ENCODE assay signal across 18 cellular contexts in the genomic region with DNA sequence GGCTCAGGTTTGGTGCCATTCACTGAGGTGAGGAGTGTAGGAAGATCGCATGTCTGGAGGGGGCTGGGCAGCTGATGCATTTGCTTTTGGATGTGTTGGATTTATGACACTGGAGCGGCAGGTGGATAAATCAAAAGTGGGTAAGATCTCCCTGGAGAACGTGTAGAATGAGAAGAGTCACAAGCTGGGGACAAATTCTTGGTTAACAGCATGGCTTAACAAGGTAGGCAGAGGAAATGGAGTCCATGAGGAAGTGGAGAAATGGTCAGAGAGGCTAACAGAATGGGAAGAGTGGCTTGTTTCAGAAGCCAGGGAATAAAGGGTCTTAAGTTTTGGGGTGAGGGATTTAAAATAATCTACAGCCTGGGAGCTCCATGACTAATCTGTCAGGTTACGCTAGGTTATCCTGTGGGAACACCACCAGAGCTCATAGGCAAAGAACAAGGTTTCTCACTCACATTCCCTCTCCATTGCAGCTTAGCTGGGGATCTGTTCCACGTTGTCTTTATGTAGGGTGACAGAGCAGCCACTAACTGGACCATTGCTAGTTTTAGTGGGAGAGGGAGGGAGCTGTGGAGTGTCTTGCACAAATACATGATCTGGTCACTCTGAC. TPM values are rescaled to one million over a fixed set of nuclear protein-coding genes. Genes with fewer than 3 reads are reported as not detected.
A peak's percentile ranks its signal among the peaks of the same experiment; 100 is the strongest.
DNase-seq lines count a peak whose midpoint lies in the region; ATAC-seq, FAIRE-seq and TF ChIP-seq lines count a peak whose summit lies in the region.
"Had no signal": no experiment of that assay in that cellular context is flagged by ENCODE, and none has a peak within 500 bp of the region (broad histone marks: within the 10 kb centered on the region; RNA-seq: fewer than 3 reads in every experiment).

No MANE protein-coding gene starts in this region.

- H3K4me2 ChIP-seq in K562 (ENCODE audit: insufficient read depth, low read length) = no peak overlapping the region

- H3K9me3 Mint-ChIP-seq in activated naive CD4-positive, alpha-beta T cell treated with anti-CD3 and anti-CD28 coated beads, Interleukin-2, amount 10 ng/mL, durations not matched to agents 7 days and 5 days = no peaks in the 10 kb centered on the region
- no peaks in the 10 kb centered on the region for H3K9me3 Mint-ChIP-seq in progenitor cell of endocrine pancreas (ENCODE audit: low read depth)
- H3K9me3 Mint-ChIP-seq: CD8-positive, alpha-beta T cell had no signal

- no peaks in the 10 kb centered on the region for H3K79me2 ChIP-seq in K562 (ENCODE audit: control insufficient read depth, insufficient read depth, low read length)

- TF ChIP-seq CTCF in K562 (IDR thresholded peaks at IDR 0.05 in 2 of 3, conservative IDR thresholded peaks at IDR 0.05 in 1 of 3; ENCODE audit: insufficient read depth in 2 of 3, low read depth in 1 of 3, low read length in 3 of 3) = no peak
- no peak for TF ChIP-seq CTCF in progenitor cell of endocrine pancreas (IDR thresholded peaks at IDR 0.05; ENCODE audit: unreplicated experiment)

- peak overlapping the region; percentile 46 for H3K27ac Mint-ChIP-seq in activated naive CD4-positive, alpha-beta T cell treated with anti-CD3 and anti-CD28 coated beads, Interleukin-2, amount 10 ng/mL, durations not matched to agents 7 days and 5 days
- H3K27ac Mint-ChIP-seq in progenitor cell of endocrine pancreas = peak overlapping the region; percentile 10
- H3K27ac Mint-ChIP-seq: CD8-positive, alpha-beta T cell had no signal

- H3K4me1 ChIP-seq in SJCRH30 (peaks cover 54% of the 10 kb centered on the region), K562 (replicated peaks in 1 of 2; ENCODE audit: control insufficient read depth in 2 of 2, insufficient read depth in 2 of 2, low read length in 2 of 2) (no peaks in the 10 kb centered on the region)
- H3K4me1 ChIP-seq: HAP-1, Peyer's patch had no signal

- H3K36me3 Mint-ChIP-seq in activated naive CD4-positive, alpha-beta T cell treated with anti-CD3 and anti-CD28 coated beads, Interleukin-2, amount 10 ng/mL, durations not matched to agents 7 days and 5 days = peaks cover 38% of the 10 kb centered on the region
- peaks cover 30% of the 10 kb centered on the region for H3K36me3 Mint-ChIP-seq in progenitor cell of endocrine pancreas (ENCODE audit: insufficient read depth)

- FAIRE-seq in K562 (lab: Jason Lieb, UNC) = no peak

- H3K36me3 ChIP-seq in SJCRH30 = peaks cover 50% of the 10 kb centered on the region
- peaks cover 56% of the 10 kb centered on the region for H3K36me3 ChIP-seq in K562 (ENCODE audit: control insufficient read depth, insufficient read depth, low read length)

- H3K9me1 ChIP-seq in K562 (ENCODE audit: control insufficient read depth, insufficient read depth, low read length) = peaks cover 4% of the 10 kb centered on the region

- H3K9me3 ChIP-seq in SJCRH30 (replicated peaks) = no peaks in the 10 kb centered on the region
- H3K9me3 ChIP-seq in K562 (replicated peaks; ENCODE audit: control insufficient read depth, insufficient read depth, low read depth, low read length) = no peaks in the 10 kb centered on the region
- H3K9me3 ChIP-seq: HAP-1, MG63, Peyer's patch had no signal

- TF ChIP-seq RAD21 in K562 (CRISPR knock-in tag; conservative IDR thresholded peaks at IDR 0.05 in 1 of 2, IDR thresholded peaks at IDR 0.05 in 1 of 2) = no peak

- no TSS peak for BruUV-seq in K562 (replicated peaks; lab: Mats Ljungman, UMichigan)

- H3K27me3 ChIP-seq in SJCRH30 (no peaks in the 10 kb centered on the region), K562 (ENCODE audit: control insufficient read depth in 2 of 2, insufficient read depth in 2 of 2, low read length in 2 of 2) (no peaks in the 10 kb centered on the region)
- H3K27me3 ChIP-seq: MG63, Peyer's patch had no signal

- ATAC-seq in K562 = peak; percentile 34
- ATAC-seq in stimulated activated naive CD8-positive, alpha-beta T cell treated with anti-CD3 and anti-CD28 coated beads, Interleukin-15, Interleukin-2, amounts not matched to agents 100 U/mL and 50 U/mL, for 24 hours = no peak
- ATAC-seq in GM21786 (IDR thresholded peaks at IDR 0.05; ENCODE audit: unreplicated experiment) = no peak
- ATAC-seq: CD8-positive, alpha-beta T cell had no signal

- CTCF ChIA-PET in activated naive CD4-positive, alpha-beta T cell treated with anti-CD3 and anti-CD28 coated beads, Interleukin-2, amount 10 ng/mL, durations not matched to agents 7 days and 5 days (lab: Charles Lee) = interaction anchor here (0.6 kb wide), 1 partner anchor 158 kb away, joined by 4 read pairs; no protein-coding TSS in a partner anchor
- CTCF ChIA-PET in K562 (lab: Yijun Ruan, JAX; ENCODE audit: low intra/inter-chr PET ratio) = no interaction called here

- no peak for TF ChIP-seq EP300 in K562 (IDR thresholded peaks at IDR 0.05; ENCODE audit: low read length)

- WGBS in K562 (ENCODE audit: insufficient coverage, low coverage, missing lambda C conversion rate) = 81% methylated on average over 5 of the region's 5 CpGs

- peak overlapping the region; percentile 83 for H3K27ac ChIP-seq in SJCRH30
- H3K27ac ChIP-seq in K562 (ENCODE audit: extremely low read depth, low read depth, low read length) = no peak overlapping the region
- H3K27ac ChIP-seq: Peyer's patch had no signal

- POLR2A ChIA-PET in K562 (lab: Yijun Ruan, JAX) = interaction anchor here (0.5 to 1.4 kb wide), 3 partner anchors 10 to 653 kb away, joined by 3 to 13 read pairs (median 4); no protein-coding TSS in a partner anchor

- intact Hi-C loops in K562 (cut with micrococcal nuclease) = no loop called here

- H3K4me3 ChIP-seq in SJCRH30 = no peak overlapping the region
- no peak overlapping the region for H3K4me3 ChIP-seq in K562
- H3K4me3 ChIP-seq: HAP-1, MG63, Peyer's patch had no signal

- H3K4me3 Mint-ChIP-seq in activated naive CD4-positive, alpha-beta T cell treated with anti-CD3 and anti-CD28 coated beads, Interleukin-2, amount 10 ng/mL, durations not matched to agents 7 days and 5 days = no peak overlapping the region
- H3K4me3 Mint-ChIP-seq in progenitor cell of endocrine pancreas (ENCODE audit: low read depth) = no peak overlapping the region
- H3K4me3 Mint-ChIP-seq: CD8-positive, alpha-beta T cell had no signal

- H3K27me3 Mint-ChIP-seq in activated naive CD4-positive, alpha-beta T cell treated with anti-CD3 and anti-CD28 coated beads, Interleukin-2, amount 10 ng/mL, durations not matched to agents 7 days and 5 days = no peaks in the 10 kb centered on the region
- H3K27me3 Mint-ChIP-seq in progenitor cell of endocrine pancreas = no peaks in the 10 kb centered on the region

- in situ Hi-C loops in K562 (cut with MboI) = no loop called here

- no peaks in the 10 kb centered on the region for H4K20me1 ChIP-seq in K562 (replicated peaks; ENCODE audit: control insufficient read depth, insufficient read depth, low read length)

- TF ChIP-seq POLR2A in K562 (conservative IDR thresholded peaks at IDR 0.05) = peak; percentile 64; the same call in 1 of the 2 replicates

- H3K4me1 Mint-ChIP-seq in activated naive CD4-positive, alpha-beta T cell treated with anti-CD3 and anti-CD28 coated beads, Interleukin-2, amount 10 ng/mL, durations not matched to agents 7 days and 5 days = no peaks in the 10 kb centered on the region
- peaks cover 9% of the 10 kb centered on the region for H3K4me1 Mint-ChIP-seq in progenitor cell of endocrine pancreas (ENCODE audit: low read depth)

- H3K9ac ChIP-seq in K562 (ENCODE audit: insufficient read depth in 1 of 2, low read depth in 2 of 2, low read length in 2 of 2) = no peak overlapping the region

- no peak for DNase-seq in activated naive CD4-positive, alpha-beta T cell treated with anti-CD3 and anti-CD28 coated beads, Interleukin-2, amount 10 ng/mL, durations not matched to agents 7 days and 5 days
- no peak for DNase-seq in activated naive CD4-positive, alpha-beta T cell (lab: John Stamatoyannopoulos, UW)
- DNase-seq in SJCRH30 (peak; percentile 58 to 86), K562 (ENCODE audit: extremely low read depth in 1 of 4, low spot score in 3 of 4) (no peak), progenitor cell of endocrine pancreas (ENCODE audit: low spot score, unreplicated experiment) (no peak), retina (no peak)
- DNase-seq in stimulated activated naive CD8-positive, alpha-beta T cell treated with anti-CD3 and anti-CD28 coated beads, Interleukin-15, Interleukin-2, amounts not matched to agents 100 U/mL and 50 U/mL, for 24 hours = no peak
- DNase-seq: AML-193; C1 segment of cervical spinal cord; CD8-positive, alpha-beta T cell; GDM1; MG63; NCI-H1417 treated with DMSO at 0.1 percent for 48 hours; NCI-H187 treated with DMSO at 0.1 percent for 48 hours; NCI-H748 treated with DMSO at 0.1 percent for 48 hours; Peyer's patch had no signal

- H2AFZ ChIP-seq in K562 (ENCODE audit: low read depth, low read length) = no peak overlapping the region

RNA-seq across cellular contexts. Expression of a gene that starts 12.8 kb away (rescaled TPM):
- 128 and 131 TPM in 2 replicates for total RNA-seq in SJCRH30 (2014; rRNA removed; shearing (Covaris generic))
- total RNA-seq in K562 (2011; cell fraction: chromatin; rRNA removed; ENCODE audit: low replicate concordance) = 34.6 and 59.5 TPM in 2 replicates
- 27.5 and 32.0 TPM in 2 replicates for total RNA-seq in K562 (2011; cell fraction: nucleolus; rRNA removed)
- total RNA-seq in K562 (2011; cell fraction: nucleoplasm; rRNA removed) = 53.5 and 77.3 TPM in 2 replicates
- total RNA-seq in K562 (2014; rRNA removed) (61.1 and 63.2 TPM in 2 replicates), K562 (2014; rRNA removed; fragmentation: Illumina TruSeq; extraction: Trizol) (101 and 110 TPM in 2 replicates), K562 (2015; rRNA removed; fragmentation: Illumina TruSeq; extraction: Trizol) (82.8 and 87.0 TPM in 2 replicates), K562 (2021) (87.8 and 95.2 TPM in 2 replicates), progenitor cell of endocrine pancreas (86.3 and 91.7 TPM in 2 replicates)
- polyA plus RNA-seq in K562 (2011; rRNA removed) (83.7 and 128 TPM in 2 replicates), K562 (2014; fragmentation: Illumina TruSeq; extraction: Trizol) (74.5 and 79.4 TPM in 2 replicates), K562 (2014; fragmentation: Nextera tagmentation; extraction: Ambion mirVana) (100 to 1,000 TPM; 142 to 152 TPM), K562 (2014; rRNA removed) (75.3 and 80.2 TPM in 2 replicates)
- 34.8 and 62.7 TPM in 2 replicates for polyA plus RNA-seq in K562 (2011; cell fraction: cytosol; rRNA removed)
- polyA plus RNA-seq in K562 (2011; cell fraction: nucleus; rRNA removed) = 22.7 and 26.1 TPM in 2 replicates
- polyA plus RNA-seq in K562 (2012) = 56.1 and 70.2 TPM in 2 replicates
- polyA minus RNA-seq in K562 (2011; rRNA and poly(A)+ RNA removed) = 63.4 and 80.3 TPM in 2 replicates
- 63.1 and 65.4 TPM in 2 replicates for polyA minus RNA-seq in K562 (2011; cell fraction: cytosol; rRNA and poly(A)+ RNA removed)
- 26.1 and 35.9 TPM in 2 replicates for polyA minus RNA-seq in K562 (2011; cell fraction: nucleus; rRNA and poly(A)+ RNA removed)

RNA-seq across cellular contexts. Expression of a gene that starts 31.6 kb away (rescaled TPM):
- total RNA-seq in SJCRH30 (2014; rRNA removed; shearing (Covaris generic)) = 115 and 118 TPM in 2 replicates
- 40.5 and 65.8 TPM in 2 replicates for total RNA-seq in K562 (2011; cell fraction: chromatin; rRNA removed; ENCODE audit: low replicate concordance)
- 24.2 and 27.4 TPM in 2 replicates for total RNA-seq in K562 (2011; cell fraction: nucleolus; rRNA removed)
- 31.9 and 45.0 TPM in 2 replicates for total RNA-seq in K562 (2011; cell fraction: nucleoplasm; rRNA removed)
- total RNA-seq in K562 (2014; rRNA removed) (114 and 123 TPM in 2 replicates), K562 (2014; rRNA removed; fragmentation: Illumina TruSeq; extraction: Trizol) (183 and 218 TPM in 2 replicates), K562 (2015; rRNA removed; fragmentation: Illumina TruSeq; extraction: Trizol) (227 and 257 TPM in 2 replicates), K562 (2021) (126 and 136 TPM in 2 replicates), progenitor cell of endocrine pancreas (45.0 and 53.6 TPM in 2 replicates)
- polyA plus RNA-seq in K562 (2011; rRNA removed) (39.6 and 60.2 TPM in 2 replicates), K562 (2014; fragmentation: Illumina TruSeq; extraction: Trizol) (237 and 426 TPM in 2 replicates), K562 (2014; fragmentation: Nextera tagmentation; extraction: Ambion mirVana) (100 to 1,000 TPM; 191 to 223 TPM), K562 (2014; rRNA removed) (92.9 and 137 TPM in 2 replicates)
- polyA plus RNA-seq in K562 (2011; cell fraction: cytosol; rRNA removed) = 11.3 and 24.4 TPM in 2 replicates
- 16.2 and 19.6 TPM in 2 replicates for polyA plus RNA-seq in K562 (2011; cell fraction: nucleus; rRNA removed)
- polyA plus RNA-seq in K562 (2012) = 60.1 and 72.9 TPM in 2 replicates
- 33.5 and 35.2 TPM in 2 replicates for polyA minus RNA-seq in K562 (2011; rRNA and poly(A)+ RNA removed)
- 14.6 and 19.8 TPM in 2 replicates for polyA minus RNA-seq in K562 (2011; cell fraction: cytosol; rRNA and poly(A)+ RNA removed)
- polyA minus RNA-seq in K562 (2011; cell fraction: nucleus; rRNA and poly(A)+ RNA removed) = 13.3 and 18.7 TPM in 2 replicates

Comparison
In these comparisons a context has a peak if more than half of its experiments do, and no peak if none do; other contexts are left out.
1. DNase-seq: peak in SJCRH30 (2 of 2); none in activated naive CD4-positive, alpha-beta T cell treated with anti-CD3 and anti-CD28 coated beads, Interleukin-2, amount 10 ng/mL, durations not matched to agents 7 days and 5 days (single experiment), activated naive CD4-positive, alpha-beta T cell (0 of 4), K562 (0 of 4), progenitor cell of endocrine pancreas (single experiment), stimulated activated naive CD8-positive, alpha-beta T cell treated with anti-CD3 and anti-CD28 coated beads, Interleukin-15, Interleukin-2, amounts not matched to agents 100 U/mL and 50 U/mL, for 24 hours (single experiment) and retina (single experiment).